ENCODE assay signal across 8 cellular contexts in genomic region chr4:153083447-153083921, GRCh38.
DNase-seq lines count a peak whose midpoint lies in the region; ATAC-seq, FAIRE-seq and TF ChIP-seq lines count a peak whose summit lies in the region.

No MANE protein-coding gene starts in this region.

- ATAC-seq in A549 (peak; percentile 85 to 92), HG02938 (IDR thresholded peaks at IDR 0.05; ENCODE audit: unreplicated experiment) (peak; percentile 80)

- TF ChIP-seq POLR2A in A549 (IDR thresholded peaks at IDR 0.05; ENCODE audit: low read length) = no peak

- peaks cover 10% of the 10 kb centered on the region; the same call in 1 of the 2 replicates for H3K27me3 ChIP-seq in iPS-20b (ENCODE audit: insufficient read depth, low read length)
- H3K27me3 ChIP-seq in small intestine (ENCODE audit: control insufficient read depth in 2 of 2, insufficient read depth in 2 of 2, low read length in 2 of 2) = no peaks in the 10 kb centered on the region

- DNase-seq in A549 (ENCODE audit: low read depth in 1 of 2, low spot score in 1 of 2) = peak; percentile 74
- peak; percentile 65 for DNase-seq in GM13977 (ENCODE audit: low spot score)
- peak; percentile 77 for DNase-seq in NCI-H146 treated with DMSO at 0.1 percent for 48 hours (lab: John Stamatoyannopoulos, UW; ENCODE audit: unreplicated experiment)
- peak; percentile 90 for DNase-seq in SW480 (ENCODE audit: low spot score)
- peak; percentile 33 for DNase-seq in brain pericyte (ENCODE audit: low read depth, low spot score)
- DNase-seq in small intestine = peak; percentile 87

- FAIRE-seq in A549 (lab: Jason Lieb, UNC) (no peak), small intestine (lab: Jason Lieb, UNC) (no peak)

- H3K27ac ChIP-seq in A549 (peak overlapping the region; percentile 49 to 68; a peak in 5 of 6 replicates), iPS-20b (ENCODE audit: low read length) (no peak overlapping the region), small intestine (ENCODE audit: low read depth in 1 of 2, low read length in 1 of 2) (no peak overlapping the region)

- peaks cover 3% of the 10 kb centered on the region; the same call in 1 of the 3 replicates for H3K4me1 ChIP-seq in A549
- peaks cover 14% of the 10 kb centered on the region; the same call in 1 of the 2 replicates for H3K4me1 ChIP-seq in iPS-20b (ENCODE audit: insufficient read depth, low read length)
- H3K4me1 ChIP-seq in small intestine (ENCODE audit: control insufficient read depth in 2 of 2, insufficient read depth in 1 of 2, low read depth in 1 of 2, low read length in 1 of 2) = peaks cover 0 to 2% of the 10 kb centered on the region in 2 donors

- POLR2A ChIA-PET in A549 (lab: Yijun Ruan, JAX) = interaction anchor here (0.8 kb wide), 1 partner anchor 44 kb away, joined by 3 read pairs; no protein-coding TSS in a partner anchor

- in situ Hi-C loops in GM13977 (cut with MboI; ENCODE audit: low pct_unique_long_range_greater_than_20kb, low sequenced_read_pairs, unreplicated experiment) = loop anchor here (25.0 kb wide), 1 partner anchor 246 kb away; no protein-coding TSS in a partner anchor

- CTCF ChIA-PET in A549 (lab: Yijun Ruan, JAX) = interaction anchor here (0.6 to 6.5 kb wide), 37 partner anchors 8 to 452 kb away, joined by 3 to 155 read pairs (median 4); no protein-coding TSS in a partner anchor

- 20% methylated on average over 7 of the region's 7 CpGs for WGBS in A549 (ENCODE audit: missing lambda C conversion rate)
- 14 to 21% (median 20%) methylated on average over 7 of the region's 7 CpGs for WGBS in small intestine, 3 donors

- TF ChIP-seq CTCF in A549 (IDR thresholded peaks at IDR 0.05) (peak; percentile 66), GM13977 (IDR thresholded peaks at IDR 0.05; ENCODE audit: extremely low read depth, insufficient read depth, missing control alignments) (peak; percentile 64)

- peak overlapping the region; percentile 14; the same call in 1 of the 2 replicates for H3K9ac ChIP-seq in iPS-20b (ENCODE audit: low read depth, low read length)

- TF ChIP-seq EP300 in A549 (IDR thresholded peaks at IDR 0.05) = no peak

- H3K36me3 ChIP-seq in iPS-20b (ENCODE audit: insufficient read depth, low read depth, low read length) = no peaks in the 10 kb centered on the region
- H3K36me3 ChIP-seq in small intestine (ENCODE audit: control insufficient read depth in 2 of 2, insufficient read depth in 2 of 2, low read length in 2 of 2) = no peaks in the 10 kb centered on the region

- TF ChIP-seq RAD21 in A549 (conservative IDR thresholded peaks at IDR 0.05 in 1 of 2, IDR thresholded peaks at IDR 0.05 in 1 of 2) = peak; percentile 79 to 81

- no peaks in the 10 kb centered on the region for H3K9me3 ChIP-seq in A549
- no peaks in the 10 kb centered on the region for H3K9me3 ChIP-seq in iPS-20b (ENCODE audit: insufficient read depth, low read depth, low read length)
- no peaks in the 10 kb centered on the region for H3K9me3 ChIP-seq in small intestine (ENCODE audit: control insufficient read depth, low read depth)

- H3K4me2 ChIP-seq in A549 = peak overlapping the region; percentile 50; the same call in 1 of the 3 replicates

- H3K4me3 ChIP-seq in A549 = no peak overlapping the region
- H3K4me3 ChIP-seq in iPS-20b (ENCODE audit: low read length) = no peak overlapping the region; the same call in 1 of the 2 replicates
- H3K4me3 ChIP-seq in small intestine (ENCODE audit: low read depth in 1 of 2, low read length in 2 of 2) = no peak overlapping the region

TF ChIP-seq in A549, 52 proteins besides CTCF, POLR2A, EP300 and RAD21:
- TF ChIP-seq SMC3 (IDR thresholded peaks at IDR 0.05) (peak; percentile 90), NR3C1 (IDR thresholded peaks at IDR 0.05) (no peak)

Comparison
In these comparisons a context has a peak if more than half of its experiments do, and no peak if none do; other contexts are left out.
1. DNase-seq: peak in every context shown above with its lines; median percentile 90 in SW480; 87 in small intestine; 77 in NCI-H146 treated with DMSO at 0.1 percent for 48 hours; 74 in A549; 65 in GM13977; 33 in brain pericyte.
2. H3K27ac ChIP-seq: peak in A549 (2 of 2); none in iPS-20b (single experiment) and small intestine (0 of 2).